ENCODE assay signal across 8 cellular contexts in genomic region chr2:98729652-98730051, GRCh38. TPM values are rescaled to one million over a fixed set of nuclear protein-coding genes. Genes with fewer than 3 reads are reported as not detected.
DNase-seq lines count a peak whose midpoint lies in the region; ATAC-seq and TF ChIP-seq lines count a peak whose summit lies in the region.

No MANE protein-coding gene starts in this region.

- DNase-seq in HCT116 (ENCODE audit: low read depth, low spot score) (no peak), SK-N-MC (ENCODE audit: low read depth, low spot score) (no peak), fibroblast of mammary gland (ENCODE audit: low read depth) (peak; percentile 9), foreskin keratinocyte (no peak), DMS 273 (lab: John Stamatoyannopoulos, UW; ENCODE audit: unreplicated experiment) (no peak)
- no peak for DNase-seq in stimulated activated CD4-positive, alpha-beta T cell treated with anti-CD3 and anti-CD28 coated beads, Interleukin-4, amount 100 ng/mL, for 1 hour
- no peak for DNase-seq in effector CD4-positive, alpha-beta T cell

- no peak overlapping the region for H2AFZ ChIP-seq in HCT116 (ENCODE audit: low read depth, low read length, poor library complexity, severe bottlenecking)

- no peaks in the 10 kb centered on the region for H3K9me2 ChIP-seq in HCT116 (ENCODE audit: insufficient read depth)

- CTCF ChIA-PET in HCT116 (lab: Charles Lee) = interaction anchor here (1.1 kb wide), 1 partner anchor 81 kb away, joined by 4 read pairs; no protein-coding TSS in a partner anchor

- TF ChIP-seq CTCF in HCT116 (IDR thresholded peaks at IDR 0.05 in 2 of 3, conservative IDR thresholded peaks at IDR 0.05 in 1 of 3; ENCODE audit: borderline replicate concordance in 1 of 3, insufficient read depth in 1 of 3, low read depth in 2 of 3, low read length in 2 of 3) (no peak), fibroblast of mammary gland (conservative IDR thresholded peaks at IDR 0.05; ENCODE audit: control insufficient read depth, insufficient read depth, low read depth, low read length) (no peak), foreskin keratinocyte (conservative IDR thresholded peaks at IDR 0.05) (no peak)

- H3K36me3 ChIP-seq in HCT116 (ENCODE audit: control insufficient read depth in 1 of 2, insufficient read depth in 2 of 2, low read length in 2 of 2) (no peaks in the 10 kb centered on the region), SK-N-MC (ENCODE audit: insufficient read depth, low read length) (no peaks in the 10 kb centered on the region), skeletal muscle tissue (ENCODE audit: control insufficient read depth in 3 of 3, insufficient read depth in 3 of 3, low read length in 3 of 3) (no peaks in the 10 kb centered on the region)

- H3K4me1 ChIP-seq in HCT116 (ENCODE audit: control insufficient read depth in 1 of 2, insufficient read depth in 2 of 2, low read length in 2 of 2) (peaks cover 0 to 11% of the 10 kb centered on the region in 2 experiments; a peak in 1 of 4 replicates), skeletal muscle tissue (ENCODE audit: control insufficient read depth in 3 of 3, insufficient read depth in 3 of 3, low read length in 3 of 3) (peaks cover 7 to 18% (median 8%) of the 10 kb centered on the region in 3 donors), foreskin keratinocyte (no peaks in the 10 kb centered on the region)

- H3K9me3 ChIP-seq in HCT116 (ENCODE audit: control insufficient read depth in 1 of 2, insufficient read depth in 1 of 2, low read depth in 1 of 2, low read length in 2 of 2) = no peaks in the 10 kb centered on the region
- no peaks in the 10 kb centered on the region for H3K9me3 ChIP-seq in SK-N-MC (ENCODE audit: low read depth, low read length)
- H3K9me3 ChIP-seq in skeletal muscle tissue (ENCODE audit: control insufficient read depth in 3 of 3, low read length in 3 of 3) = no peaks in the 10 kb centered on the region

- H3K4me2 ChIP-seq in HCT116 (ENCODE audit: low read length) = peak overlapping the region; percentile 84

- H4K20me1 ChIP-seq in HCT116 (ENCODE audit: insufficient read depth) = no peaks in the 10 kb centered on the region

- H3K27ac ChIP-seq in HCT116 (ENCODE audit: low read depth, low read length) (no peak overlapping the region), SK-N-MC (no peak overlapping the region), skeletal muscle tissue (ENCODE audit: low read depth, low read length) (peak overlapping the region; percentile 36), foreskin keratinocyte (no peak overlapping the region)

- TSS peak; percentile 40 for BruUV-seq in HCT116 (replicated peaks; lab: Mats Ljungman, UMichigan)

- H3K9ac ChIP-seq in HCT116 (ENCODE audit: low read length) (no peak overlapping the region), SK-N-MC (ENCODE audit: insufficient read length) (peak overlapping the region; percentile 4), skeletal muscle tissue (ENCODE audit: low read depth in 1 of 3, low read length in 3 of 3) (peak overlapping the region; percentile 57 to 87 (median 79))

- H3K4me3 ChIP-seq in HCT116 (replicated peaks in 1 of 2; ENCODE audit: low read depth in 1 of 2, low read length in 2 of 2) (peak overlapping the region in 1 of 2 experiments; percentile 57; a peak in 1 of 4 replicates), SK-N-MC (peak overlapping the region; percentile 85), fibroblast of mammary gland (ENCODE audit: control insufficient read depth, low read depth, low read length) (no peak overlapping the region), skeletal muscle tissue (ENCODE audit: low read length in 3 of 3) (peak overlapping the region; percentile 63 to 78 (median 75))

- H3K79me2 ChIP-seq in HCT116 (ENCODE audit: insufficient read depth, low read length) = no peaks in the 10 kb centered on the region

- ATAC-seq in HCT116 = no peak
- no peak for ATAC-seq in foreskin keratinocyte

- TF ChIP-seq RAD21 in HCT116 (IDR thresholded peaks at IDR 0.05; ENCODE audit: low read depth) = no peak

- H3K27me3 ChIP-seq in HCT116 (ENCODE audit: insufficient read depth, low read length) = no peaks in the 10 kb centered on the region
- no peaks in the 10 kb centered on the region for H3K27me3 ChIP-seq in skeletal muscle tissue (ENCODE audit: control insufficient read depth in 3 of 3, insufficient read depth in 3 of 3, low read length in 3 of 3)
- peaks cover 41% of the 10 kb centered on the region for H3K27me3 ChIP-seq in foreskin keratinocyte

- intact Hi-C loops in HCT116 (cut with micrococcal nuclease) = loop anchor here (2.0 kb wide), 1 partner anchor 29 kb away; no protein-coding TSS in a partner anchor

- POLR2A ChIA-PET in HCT116 (lab: Charles Lee) = interaction anchor here (1.1 kb wide), 1 partner anchor 11 kb away, joined by 3 read pairs; no protein-coding TSS in a partner anchor

- no peak for TF ChIP-seq POLR2A in HCT116 (IDR thresholded peaks at IDR 0.05; ENCODE audit: borderline replicate concordance, extremely low read depth, insufficient read depth, insufficient read length)

- RAD21 ChIA-PET in HCT116 (lab: Charles Lee; ENCODE audit: low non-redundant PET in 1 of 2, low total read pairs in 2 of 2, uncharacterized antibody in 2 of 2, unreplicated experiment in 2 of 2) = no interaction called here

TF ChIP-seq in HCT116, 20 proteins besides CTCF, POLR2A, EP300 and RAD21:
- TF ChIP-seq ELF1 (IDR thresholded peaks at IDR 0.05; ENCODE audit: borderline replicate concordance, low read depth) (no peak), FOSL1 (IDR thresholded peaks at IDR 0.05; ENCODE audit: low read depth) (no peak), SIN3A (IDR thresholded peaks at IDR 0.05; ENCODE audit: low read depth) (no peak), EGR1 (IDR thresholded peaks at IDR 0.05; ENCODE audit: low read depth) (no peak)

RNA-seq across cellular contexts. Expression of gene MGAT4A, which starts 1.3 kb away (rescaled TPM):
- total RNA-seq in HCT116 (2021; ENCODE audit: unreplicated experiment) (10.2 TPM), skeletal muscle tissue (6.3 TPM), foreskin keratinocyte (0.31 and 0.63 TPM in 2 replicates)
- polyA plus RNA-seq in HCT116 (2012) = 3.3 and 5.0 TPM in 2 replicates
- 0.17 and 0.26 TPM in 2 replicates for polyA plus RNA-seq in foreskin keratinocyte
